1 cellular context compared by ENCODE assay signal in the genomic region with DNA sequence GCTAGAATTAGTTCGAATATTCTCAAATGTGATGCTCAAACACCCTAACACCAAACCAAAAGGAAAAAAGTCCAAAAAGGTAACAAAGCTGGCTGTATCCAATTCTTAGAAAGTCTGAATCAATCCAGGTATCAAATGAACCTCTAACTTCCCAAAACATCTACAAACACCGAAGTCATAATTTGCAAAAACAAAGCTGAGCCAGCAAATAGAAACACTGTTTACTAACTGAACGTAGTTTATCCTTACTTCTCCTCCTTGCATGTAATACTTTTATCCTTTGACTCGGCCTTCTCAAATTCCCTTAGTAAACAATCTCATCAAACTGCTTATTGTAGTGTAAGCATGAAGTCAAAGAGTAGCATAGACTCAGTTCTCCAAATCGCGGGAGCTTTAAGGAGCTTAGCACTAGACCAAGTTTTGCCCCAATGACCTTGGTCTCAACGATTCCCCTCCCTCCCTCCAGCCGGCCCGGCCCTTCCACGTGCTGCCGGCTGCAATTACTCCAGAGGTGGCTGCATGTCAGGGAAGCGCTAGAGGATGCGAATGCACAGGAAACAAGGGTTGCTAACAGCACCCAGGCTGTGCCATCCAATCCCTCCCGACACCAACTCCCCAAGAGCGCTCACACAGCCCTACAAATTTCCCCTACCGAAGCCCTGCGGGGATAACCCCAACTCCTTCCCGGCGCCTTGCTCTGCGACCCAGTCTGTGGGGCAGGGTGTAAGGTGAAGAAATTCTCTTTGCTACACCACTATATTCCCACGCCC.
TF ChIP-seq lines count a peak whose summit lies in the region.

No MANE protein-coding gene starts in this region.

TF ChIP-seq in HEK293, 187 proteins besides CTCF, POLR2A, EP300 and RAD21 (continued from another document):
- TF ChIP-seq, protein P1, sequence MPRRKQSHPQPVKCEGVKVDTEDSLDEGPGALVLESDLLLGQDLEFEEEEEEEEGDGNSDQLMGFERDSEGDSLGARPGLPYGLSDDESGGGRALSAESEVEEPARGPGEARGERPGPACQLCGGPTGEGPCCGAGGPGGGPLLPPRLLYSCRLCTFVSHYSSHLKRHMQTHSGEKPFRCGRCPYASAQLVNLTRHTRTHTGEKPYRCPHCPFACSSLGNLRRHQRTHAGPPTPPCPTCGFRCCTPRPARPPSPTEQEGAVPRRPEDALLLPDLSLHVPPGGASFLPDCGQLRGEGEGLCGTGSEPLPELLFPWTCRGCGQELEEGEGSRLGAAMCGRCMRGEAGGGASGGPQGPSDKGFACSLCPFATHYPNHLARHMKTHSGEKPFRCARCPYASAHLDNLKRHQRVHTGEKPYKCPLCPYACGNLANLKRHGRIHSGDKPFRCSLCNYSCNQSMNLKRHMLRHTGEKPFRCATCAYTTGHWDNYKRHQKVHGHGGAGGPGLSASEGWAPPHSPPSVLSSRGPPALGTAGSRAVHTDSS (tag by site-specific recombination; IDR thresholded peaks at IDR 0.05): no peak
- TF ChIP-seq ZBTB21 (tag by site-specific recombination; IDR thresholded peaks at IDR 0.05): no peak
